Comparison of ENCODE assay signal across 23 cellular contexts in the genomic region with DNA sequence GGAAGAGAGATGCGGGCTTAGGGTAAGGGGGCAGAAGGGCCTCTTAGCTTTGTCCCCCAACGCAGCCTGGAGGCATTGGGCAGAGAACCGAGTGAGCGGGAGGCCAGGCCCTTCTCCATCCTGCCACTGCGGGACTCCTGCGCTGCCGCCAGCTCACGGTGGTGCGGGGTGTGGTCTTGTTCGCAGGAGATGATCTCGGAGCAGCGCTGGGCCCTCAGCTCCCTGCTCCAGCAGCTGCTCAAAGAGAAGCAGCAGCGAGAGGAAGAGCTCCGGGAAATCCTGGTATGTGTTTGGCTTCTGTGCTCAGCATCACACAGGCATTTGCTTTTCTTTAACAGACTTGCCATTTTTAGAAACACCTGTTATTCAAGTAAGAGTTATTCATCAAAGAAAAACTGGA. TPM values are rescaled to one million over a fixed set of nuclear protein-coding genes. Genes with fewer than 3 reads are reported as not detected.
DNase-seq lines count a peak whose midpoint lies in the region; ATAC-seq, FAIRE-seq and TF ChIP-seq lines count a peak whose summit lies in the region.
"Had no signal": no experiment of that assay in that cellular context is flagged by ENCODE, and none has a peak within 500 bp of the region (broad histone marks: within the 10 kb centered on the region; RNA-seq: fewer than 3 reads in every experiment).

No MANE protein-coding gene starts in this region.

- H3K27me3 ChIP-seq in osteoblast (ENCODE audit: insufficient read depth, low read length): no peaks in the 10 kb centered on the region
- H3K27me3 ChIP-seq: BLaER1, SJCRH30 had no signal

- POLR2A ChIA-PET in RWPE1 (lab: Yijun Ruan, JAX; ENCODE audit: low non-redundant PET): no interaction called here

- peak; percentile 71 for DNase-seq in LHCN-M2 (ENCODE audit: low read depth)
- no peak for DNase-seq in RWPE1 (ENCODE audit: low spot score)
- no peak for DNase-seq in glutamatergic neuron
- peak; percentile 14 for DNase-seq in osteoblast (ENCODE audit: insufficient read length, low spot score, missing footprints)
- no peak for DNase-seq in RCC 7860 (ENCODE audit: low spot score)
- DNase-seq in GM20000 (ENCODE audit: low spot score): no peak
- DNase-seq: ACHN; CD4-positive, alpha-beta T cell; COR-L47; DMS 273 treated with DMSO at 0.1 percent for 48 hours; DND-41; NCI-H1105 treated with DMSO at 0.1 percent for 48 hours; NCI-H187; NCI-H510A treated with DMSO at 0.1 percent for 48 hours; NCI-H748 treated with DMSO at 0.1 percent for 48 hours; SJCRH30 had no signal

- H3K36me3 ChIP-seq in osteoblast (ENCODE audit: insufficient read depth, low read length): peaks cover 41% of the 10 kb centered on the region

- H3K27ac ChIP-seq in RWPE1: peak overlapping the region; percentile 93
- H3K27ac ChIP-seq in osteoblast (ENCODE audit: low read depth, low read length): no peak overlapping the region
- H3K27ac ChIP-seq: BLaER1, KMS-11, SJCRH30 had no signal

- H3K9me3 ChIP-seq in osteoblast (ENCODE audit: low read depth, low read length): no peaks in the 10 kb centered on the region
- H3K9me3 ChIP-seq: BLaER1, SJCRH30 had no signal

- no peaks in the 10 kb centered on the region for H4K20me1 ChIP-seq in osteoblast (ENCODE audit: insufficient read depth, low read length)
- H4K20me1 ChIP-seq: BLaER1 had no signal

- peaks cover 24% of the 10 kb centered on the region for H3K4me1 ChIP-seq in osteoblast (ENCODE audit: insufficient read depth, low read length)
- H3K4me1 ChIP-seq: SJCRH30 had no signal

- peaks cover 3% of the 10 kb centered on the region for H3K9me3 Mint-ChIP-seq in glutamatergic neuron (ENCODE audit: unreplicated experiment)
- H3K9me3 Mint-ChIP-seq: CD4-positive, alpha-beta T cell had no signal

- H3K79me2 ChIP-seq in osteoblast (ENCODE audit: insufficient read depth, low read length): no peaks in the 10 kb centered on the region

- no peaks in the 10 kb centered on the region for H3K36me3 Mint-ChIP-seq in glutamatergic neuron (ENCODE audit: unreplicated experiment)

- CTCF ChIA-PET in RWPE1 (lab: Yijun Ruan, JAX): interaction anchor here (0.7 to 1.3 kb wide), 5 partner anchors 9 to 314 kb away, joined by 3 to 5 read pairs (median 3); no protein-coding TSS in a partner anchor

- H3K4me2 ChIP-seq in osteoblast (ENCODE audit: insufficient read depth, low read length): no peak overlapping the region
- H3K4me2 ChIP-seq: BLaER1, KMS-11 had no signal

- TF ChIP-seq CTCF in RWPE1 (conservative IDR thresholded peaks at IDR 0.05; ENCODE audit: low read depth) (no peak), glutamatergic neuron (IDR thresholded peaks at IDR 0.05; ENCODE audit: partially characterized antibody, unreplicated experiment) (no peak), osteoblast (IDR thresholded peaks at IDR 0.05; ENCODE audit: extremely low read depth, low read depth, low read length) (no peak), GM20000 (IDR thresholded peaks at IDR 0.05; ENCODE audit: extremely low read depth, missing control alignments) (no peak)

- H3K27me3 Mint-ChIP-seq in glutamatergic neuron (ENCODE audit: unreplicated experiment): peaks cover 5% of the 10 kb centered on the region
- H3K27me3 Mint-ChIP-seq: CD4-positive, alpha-beta T cell had no signal

- no peak for ATAC-seq in GM19328 (IDR thresholded peaks at IDR 0.05; ENCODE audit: unreplicated experiment)
- ATAC-seq: HCT116 had no signal

- no peak overlapping the region for H3K4me3 ChIP-seq in osteoblast (ENCODE audit: insufficient read depth, low read length)
- H3K4me3 ChIP-seq: BLaER1, SJCRH30 had no signal

- no peak for FAIRE-seq in RCC 7860 (lab: Jason Lieb, UNC)
- FAIRE-seq: GM12891, H1, HTR-8/SVneo had no signal

- no peak overlapping the region for H2AFZ ChIP-seq in osteoblast (ENCODE audit: low read length)

- H3K4me1 Mint-ChIP-seq in glutamatergic neuron (ENCODE audit: low read depth, unreplicated experiment): peaks cover 35% of the 10 kb centered on the region

- H3K4me3 Mint-ChIP-seq in glutamatergic neuron (ENCODE audit: unreplicated experiment): no peak overlapping the region
- H3K4me3 Mint-ChIP-seq: CD4-positive, alpha-beta T cell had no signal

- H3K27ac Mint-ChIP-seq in glutamatergic neuron (ENCODE audit: unreplicated experiment): peak overlapping the region; percentile 52
- H3K27ac Mint-ChIP-seq: CD4-positive, alpha-beta T cell had no signal

RNA-seq across cellular contexts. Expression of a gene that starts 41.3 kb away (rescaled TPM):
- total RNA-seq in LHCN-M2 (2014; rRNA removed) (7.4 and 7.9 TPM in 2 replicates), glutamatergic neuron (ENCODE audit: unreplicated experiment) (38.0 TPM), osteoblast (12.3 and 13.0 TPM in 2 replicates)
- 7.9 TPM for polyA plus RNA-seq in LHCN-M2 (2012)

RNA-seq across cellular contexts. Expression of a gene that starts 41.4 kb away (rescaled TPM):
- total RNA-seq in LHCN-M2 (2014; rRNA removed): 2,134 and 2,339 TPM in 2 replicates
- 2,625 TPM for polyA plus RNA-seq in LHCN-M2 (2012)
- 475 TPM for total RNA-seq in glutamatergic neuron (ENCODE audit: unreplicated experiment)
- 1,103 and 1,259 TPM in 2 replicates for total RNA-seq in osteoblast

Comparison
In these comparisons a context has a peak if more than half of its experiments do, and no peak if none do; other contexts are left out.
1. DNase-seq: peak in LHCN-M2 (single experiment) and osteoblast (single experiment); none in RWPE1 (single experiment), glutamatergic neuron (single experiment), RCC 7860 (single experiment) and GM20000 (single experiment).